ENCODE assay signal across 18 cellular contexts in genomic region chr13:113420833-113421600, GRCh38. TPM values are rescaled to one million over a fixed set of nuclear protein-coding genes. Genes with fewer than 3 reads are reported as not detected.
DNase-seq lines count a peak whose midpoint lies in the region; ATAC-seq and TF ChIP-seq lines count a peak whose summit lies in the region.
"Had no signal": no experiment of that assay in that cellular context is flagged by ENCODE, and none has a peak within 500 bp of the region (broad histone marks: within the 10 kb centered on the region; RNA-seq: fewer than 3 reads in every experiment).

No MANE protein-coding gene starts in this region.

- H3K9me3 ChIP-seq in AG04450 (ENCODE audit: control insufficient read depth, insufficient read depth, low read length) (no peaks in the 10 kb centered on the region), GM23248 (ENCODE audit: low read depth) (no peaks in the 10 kb centered on the region), adipocyte (ENCODE audit: control insufficient read depth, low read length) (no peaks in the 10 kb centered on the region)

- CTCF ChIA-PET in AG04450 (lab: Charles Lee): no interaction called here

- H3K4me3 ChIP-seq in AG04450 (ENCODE audit: low read depth, low read length) (no peak overlapping the region), GM23248 (no peak overlapping the region), adipocyte (ENCODE audit: low read length) (peak overlapping the region; percentile 9)

- peak overlapping the region; percentile 39 for H3K27ac ChIP-seq in AG04450 (ENCODE audit: low read depth, low read length)
- no peak overlapping the region for H3K27ac ChIP-seq in GM23248
- H3K27ac ChIP-seq in caudate nucleus (ENCODE audit: low read depth, low read length): no peak overlapping the region

- H3K9ac ChIP-seq in GM23248: no peak overlapping the region
- H3K9ac ChIP-seq in adipocyte (ENCODE audit: low read length): peak overlapping the region; percentile 21

- H3K36me3 Mint-ChIP-seq in osteocyte (ENCODE audit: unreplicated experiment): peaks cover 2% of the 10 kb centered on the region

- ATAC-seq in GM21390 (IDR thresholded peaks at IDR 0.05; ENCODE audit: unreplicated experiment): no peak

- H3K79me2 ChIP-seq in GM23248 (ENCODE audit: insufficient read depth): no peaks in the 10 kb centered on the region

- DNase-seq in AG04450 (ENCODE audit: low read depth, low spot score) (no peak), GM23248 (peak; percentile 20), adipocyte (ENCODE audit: low read depth) (no peak), osteocyte (ENCODE audit: extremely low spot score, unreplicated experiment) (no peak), caudate nucleus (lab: John Stamatoyannopoulos, UW) (no peak), NOMO-1 (lab: John Stamatoyannopoulos, UW; ENCODE audit: unreplicated experiment in 2 of 2) (no peak), DMS 273 (lab: John Stamatoyannopoulos, UW; ENCODE audit: unreplicated experiment) (no peak)
- DNase-seq: activated CD4-positive, CD25-positive, alpha-beta regulatory T cell treated with anti-CD3 and anti-CD28 coated beads, Interleukin-2, amount 50 U/mL, for 72 hours; activated naive CD4-positive, alpha-beta T cell treated with anti-CD3 and anti-CD28 coated beads for 36 hours; erythroblast; NCI-H1092; NCI-H2171 treated with DMSO at 0.1 percent for 48 hours; substantia nigra had no signal

- H3K27me3 ChIP-seq in AG04450 (ENCODE audit: control insufficient read depth, insufficient read depth, low read length) (peaks cover 7% of the 10 kb centered on the region), GM23248 (replicated peaks; ENCODE audit: insufficient read depth) (no peaks in the 10 kb centered on the region), adipocyte (replicated peaks; ENCODE audit: control insufficient read depth, insufficient read depth, low read length) (peaks cover 22% of the 10 kb centered on the region)

- peaks cover 6% of the 10 kb centered on the region; the same call in 1 of the 2 replicates for H3K4me1 ChIP-seq in GM23248 (ENCODE audit: insufficient read depth)
- peaks cover 8% of the 10 kb centered on the region for H3K4me1 ChIP-seq in adipocyte (ENCODE audit: control insufficient read depth, insufficient read depth, low read length)

- H2AFZ ChIP-seq in GM23248: no peak overlapping the region

- in situ Hi-C loops in GM23248 (cut with MboI): no loop called here

- WGBS in GM23248 (ENCODE audit: low coverage in 1 of 2, low lambda C conversion rate in 2 of 2, missing lambda C conversion rate in 2 of 2), 2 experiments: 38 to 43% methylated on average over 14 to 27 of the region's 38 CpGs

- no peaks in the 10 kb centered on the region for H3K9me3 Mint-ChIP-seq in osteocyte (ENCODE audit: unreplicated experiment)
- H3K9me3 Mint-ChIP-seq: activated naive CD4-positive, alpha-beta T cell treated with anti-CD3 and anti-CD28 coated beads for 36 hours; brain; neural crest cell; T-helper 1 cell treated with Interleukin-12 subunit alpha and Interleukin-12 subunit beta and Interleukin-4 antibody, amounts not matched to agents 30 μg/mL and 1 μg/mL, for 36 hours had no signal

- H3K9me2 ChIP-seq in GM23248 (ENCODE audit: insufficient read depth): no peaks in the 10 kb centered on the region

- TF ChIP-seq CTCF in AG04450 (IDR thresholded peaks at IDR 0.05; ENCODE audit: low read depth, low read length) (no peak), osteocyte (IDR thresholded peaks at IDR 0.05) (no peak)

- H4K20me1 ChIP-seq in GM23248 (ENCODE audit: insufficient read depth): no peaks in the 10 kb centered on the region

- H3K27me3 Mint-ChIP-seq in osteocyte (ENCODE audit: unreplicated experiment): peaks cover 3% of the 10 kb centered on the region

- POLR2A ChIA-PET in AG04450 (lab: Yijun Ruan, JAX): no interaction called here

- H3K4me1 Mint-ChIP-seq in osteocyte (ENCODE audit: unreplicated experiment): peaks cover 27% of the 10 kb centered on the region

- no peak overlapping the region for H3K4me3 Mint-ChIP-seq in osteocyte (ENCODE audit: unreplicated experiment)
- H3K4me3 Mint-ChIP-seq: activated naive CD4-positive, alpha-beta T cell treated with anti-CD3 and anti-CD28 coated beads for 36 hours; IgD-negative memory B cell; neural crest cell; T-helper 1 cell treated with Interleukin-12 subunit alpha and Interleukin-12 subunit beta and Interleukin-4 antibody, amounts not matched to agents 30 μg/mL and 1 μg/mL, for 36 hours had no signal

- no peaks in the 10 kb centered on the region for H3K36me3 ChIP-seq in GM23248 (ENCODE audit: low read depth)
- H3K36me3 ChIP-seq in adipocyte (ENCODE audit: control insufficient read depth, insufficient read depth, low read length, severe bottlenecking): no peaks in the 10 kb centered on the region

- H3F3A ChIP-seq in GM23248 (ENCODE audit: insufficient read depth): 0 out of 2 replicates have a peak, but pooled peaks cover 7% of the 10 kb centered on the region

- peak overlapping the region; percentile 5 for H3K4me2 ChIP-seq in GM23248 (ENCODE audit: unreplicated experiment)

- H3K27ac Mint-ChIP-seq in osteocyte (ENCODE audit: unreplicated experiment): peak overlapping the region; percentile 92
- H3K27ac Mint-ChIP-seq: activated naive CD4-positive, alpha-beta T cell treated with anti-CD3 and anti-CD28 coated beads for 36 hours; T-helper 1 cell treated with Interleukin-12 subunit alpha and Interleukin-12 subunit beta and Interleukin-4 antibody, amounts not matched to agents 30 μg/mL and 1 μg/mL, for 36 hours had no signal

RNA-seq across cellular contexts. Expression of gene ADPRHL1, which starts 32.3 kb away (rescaled TPM):
- 0.35 and 0.41 TPM in 2 replicates for polyA plus RNA-seq in AG04450 (2011; rRNA removed)
- 0.28 and 0.65 TPM in 2 replicates for polyA minus RNA-seq in AG04450 (2011; rRNA and poly(A)+ RNA removed)
- total RNA-seq in GM23248 (2014; rRNA removed; shearing (Covaris generic)): 1.4 and 2.2 TPM in 2 replicates
- polyA plus RNA-seq in GM23248 (2016; fragmentation: Nextera tagmentation; extraction: Ambion mirVana): 1.6 and 1.8 TPM in 2 replicates
- total RNA-seq in osteocyte: 2.6 and 2.9 TPM in 2 replicates

RNA-seq across cellular contexts. Expression of gene GRTP1, which starts 57.1 kb away (rescaled TPM):
- polyA plus RNA-seq in AG04450 (2011; rRNA removed): 1.4 and 1.8 TPM in 2 replicates
- 1.00 and 1.0 TPM in 2 replicates for polyA minus RNA-seq in AG04450 (2011; rRNA and poly(A)+ RNA removed)
- total RNA-seq in GM23248 (2014; rRNA removed; shearing (Covaris generic)): not detected in 2 replicates
- 0.18 TPM in 1 of 2 replicates, not detected in the other for polyA plus RNA-seq in GM23248 (2016; fragmentation: Nextera tagmentation; extraction: Ambion mirVana)
- 0.99 and 2.0 TPM in 2 replicates for total RNA-seq in osteocyte
- polyA plus RNA-seq: IgD-negative memory B cell had no signal
